ENCODE assay signal across 16 cellular contexts in genomic region chr7:7720750-7721621, GRCh38. TPM values are rescaled to one million over a fixed set of nuclear protein-coding genes. Genes with fewer than 3 reads are reported as not detected.
DNase-seq lines count a peak whose midpoint lies in the region; ATAC-seq and TF ChIP-seq lines count a peak whose summit lies in the region.
"Had no signal": no experiment of that assay in that cellular context is flagged by ENCODE, and none has a peak within 500 bp of the region (broad histone marks: within the 10 kb centered on the region; RNA-seq: fewer than 3 reads in every experiment).

No MANE protein-coding gene starts in this region.

- peak overlapping the region; percentile 31 for H3K27ac Mint-ChIP-seq in activated T-helper 1 cell treated with anti-CD3 and anti-CD28 coated beads, Interleukin-12 subunit alpha, Interleukin-12 subunit beta, Interleukin-2, Interleukin-4 antibody, amounts not matched to agents 30 ng/mL and 10 ng/mL and 1 ng/mL, durations not matched to agents 14 hours and 24 hours and 36 hours
- H3K27ac Mint-ChIP-seq: activated CD8-positive, alpha-beta memory T cell treated with anti-CD3 and anti-CD28 coated beads, Interleukin-2, amount 10 ng/mL, durations not matched to agents 7 days and 5 days had no signal

- no peak for TF ChIP-seq CTCF in GM12865 (IDR thresholded peaks at IDR 0.05; ENCODE audit: insufficient read depth, low read depth, low read length, missing control alignments)

- H3K9me3 Mint-ChIP-seq in activated T-helper 1 cell treated with anti-CD3 and anti-CD28 coated beads, Interleukin-12 subunit alpha, Interleukin-12 subunit beta, Interleukin-2, Interleukin-4 antibody, amounts not matched to agents 30 ng/mL and 10 ng/mL and 1 ng/mL, durations not matched to agents 14 hours and 24 hours and 36 hours, result no peaks in the 10 kb centered on the region

- no peak for ATAC-seq in HG03196 (IDR thresholded peaks at IDR 0.05; ENCODE audit: unreplicated experiment)
- ATAC-seq: activated CD4-positive, CD25-positive, alpha-beta regulatory T cell treated with anti-CD3 and anti-CD28 coated beads, Interleukin-2, amount 50 U/mL, for 24 hours; activated CD8-positive, alpha-beta memory T cell treated with anti-CD3 and anti-CD28 coated beads, Interleukin-2, amount 10 ng/mL, durations not matched to agents 7 days and 5 days had no signal

- H3K36me3 Mint-ChIP-seq in activated T-helper 1 cell treated with anti-CD3 and anti-CD28 coated beads, Interleukin-12 subunit alpha, Interleukin-12 subunit beta, Interleukin-2, Interleukin-4 antibody, amounts not matched to agents 30 ng/mL and 10 ng/mL and 1 ng/mL, durations not matched to agents 14 hours and 24 hours and 36 hours (ENCODE audit: low read depth), result peaks cover 6% of the 10 kb centered on the region

- DNase-seq in DMS 273 treated with DMSO at 0.1 percent for 48 hours (lab: John Stamatoyannopoulos, UW) (peak; percentile 53), GM12865 (ENCODE audit: low read depth) (peak; percentile 49), NCI-H2029 (lab: John Stamatoyannopoulos, UW) (peak; percentile 73), cerebellum (ENCODE audit: low spot score) (no peak), NCI-H1105 treated with DMSO at 0.1 percent for 48 hours (lab: John Stamatoyannopoulos, UW) (no peak)
- DNase-seq in activated T-helper 1 cell treated with anti-CD3 and anti-CD28 coated beads, Interleukin-12 subunit alpha, Interleukin-12 subunit beta, Interleukin-2, Interleukin-4 antibody, amounts not matched to agents 30 ng/mL and 10 ng/mL and 1 ng/mL, durations not matched to agents 14 hours and 24 hours and 36 hours (ENCODE audit: low spot score), result no peak
- DNase-seq: activated CD8-positive, alpha-beta memory T cell treated with anti-CD3 and anti-CD28 coated beads, Interleukin-2, amount 10 ng/mL, durations not matched to agents 7 days and 5 days; CD4-positive, alpha-beta memory T cell; dorsolateral prefrontal cortex; GM23248; hypothalamus; thyroid gland had no signal

- no peak overlapping the region for H3K4me3 ChIP-seq in GM12865 (ENCODE audit: low read depth, low read length)
- H3K4me3 ChIP-seq: dorsolateral prefrontal cortex, GM23248, lung, right atrium auricular region, thyroid gland had no signal

- H3K4me1 Mint-ChIP-seq in activated T-helper 1 cell treated with anti-CD3 and anti-CD28 coated beads, Interleukin-12 subunit alpha, Interleukin-12 subunit beta, Interleukin-2, Interleukin-4 antibody, amounts not matched to agents 30 ng/mL and 10 ng/mL and 1 ng/mL, durations not matched to agents 14 hours and 24 hours and 36 hours (ENCODE audit: low read depth), result peaks cover 27% of the 10 kb centered on the region

- H3K27me3 Mint-ChIP-seq in activated T-helper 1 cell treated with anti-CD3 and anti-CD28 coated beads, Interleukin-12 subunit alpha, Interleukin-12 subunit beta, Interleukin-2, Interleukin-4 antibody, amounts not matched to agents 30 ng/mL and 10 ng/mL and 1 ng/mL, durations not matched to agents 14 hours and 24 hours and 36 hours (ENCODE audit: insufficient read depth), result peaks cover 2% of the 10 kb centered on the region
- H3K27me3 Mint-ChIP-seq: activated CD8-positive, alpha-beta memory T cell treated with anti-CD3 and anti-CD28 coated beads, Interleukin-2, amount 10 ng/mL, durations not matched to agents 7 days and 5 days; CD4-positive, alpha-beta memory T cell had no signal

- intact Hi-C loops in activated T-helper 1 cell treated with anti-CD3 and anti-CD28 coated beads, Interleukin-12 subunit alpha, Interleukin-12 subunit beta, Interleukin-2, Interleukin-4 antibody, amounts not matched to agents 30 ng/mL and 10 ng/mL and 1 ng/mL, durations not matched to agents 14 hours and 24 hours and 36 hours (cut with micrococcal nuclease), result loop anchor here (2.0 kb wide), 2 partner anchors 52 to 406 kb away; no protein-coding TSS in a partner anchor

- H3K4me3 Mint-ChIP-seq in activated T-helper 1 cell treated with anti-CD3 and anti-CD28 coated beads, Interleukin-12 subunit alpha, Interleukin-12 subunit beta, Interleukin-2, Interleukin-4 antibody, amounts not matched to agents 30 ng/mL and 10 ng/mL and 1 ng/mL, durations not matched to agents 14 hours and 24 hours and 36 hours, result no peak overlapping the region
- H3K4me3 Mint-ChIP-seq: activated CD8-positive, alpha-beta memory T cell treated with anti-CD3 and anti-CD28 coated beads, Interleukin-2, amount 10 ng/mL, durations not matched to agents 7 days and 5 days; CD4-positive, alpha-beta memory T cell had no signal

RNA-seq across cellular contexts. Expression of gene RPA3, which starts 2.6 kb away (rescaled TPM):
- total RNA-seq in activated T-helper 1 cell treated with anti-CD3 and anti-CD28 coated beads, Interleukin-12 subunit alpha, Interleukin-12 subunit beta, Interleukin-2, Interleukin-4 antibody, amounts not matched to agents 30 ng/mL and 10 ng/mL and 1 ng/mL, durations not matched to agents 14 hours and 24 hours and 36 hours, result 106 and 110 TPM in 2 replicates
- 11.2 TPM for total RNA-seq in cerebellum

Comparison
In these comparisons a context has a peak if more than half of its experiments do, and no peak if none do; other contexts are left out.
1. DNase-seq: peak in DMS 273 treated with DMSO at 0.1 percent for 48 hours (single experiment), GM12865 (single experiment) and NCI-H2029 (single experiment); none in activated T-helper 1 cell treated with anti-CD3 and anti-CD28 coated beads, Interleukin-12 subunit alpha, Interleukin-12 subunit beta, Interleukin-2, Interleukin-4 antibody, amounts not matched to agents 30 ng/mL and 10 ng/mL and 1 ng/mL, durations not matched to agents 14 hours and 24 hours and 36 hours (single experiment), cerebellum (single experiment) and NCI-H1105 treated with DMSO at 0.1 percent for 48 hours (single experiment).